13 cellular contexts compared by ENCODE assay signal in genomic region chr4:156829194-156829593, GRCh38.
DNase-seq lines count a peak whose midpoint lies in the region; ATAC-seq, FAIRE-seq and TF ChIP-seq lines count a peak whose summit lies in the region.
"Had no signal": no experiment of that assay in that cellular context is flagged by ENCODE, and none has a peak within 500 bp of the region (broad histone marks: within the 10 kb centered on the region; RNA-seq: fewer than 3 reads in every experiment).

No MANE protein-coding gene starts in this region.

- peak overlapping the region in 3 of 5 experiments; percentile 31 to 78 (median 51) for H3K27ac Mint-ChIP-seq in brain

- FAIRE-seq in D721Med (lab: Jason Lieb, UNC) = no peak

- peaks cover 3% of the 10 kb centered on the region for H3K36me3 Mint-ChIP-seq in brain

- peak; percentile 63 for DNase-seq in MG63
- no peak for DNase-seq in left ventricle myocardium superior
- no peak for DNase-seq in D721Med (ENCODE audit: insufficient read length, low spot score)
- DNase-seq in NCI-H345 (lab: John Stamatoyannopoulos, UW) = no peak
- DNase-seq in posterior vena cava (ENCODE audit: low spot score) = no peak
- DNase-seq: activated T-cell treated with anti-CD3 and anti-CD28 coated beads, Interleukin-2, amount 50 U/mL, for 4 hours; dermis blood vessel endothelial cell; DMS53; NCI-H1048 had no signal

- H3K9me3 ChIP-seq in MG63 (no peaks in the 10 kb centered on the region), skeletal muscle tissue (ENCODE audit: control insufficient read depth in 3 of 3, low read length in 3 of 3) (no peaks in the 10 kb centered on the region)
- H3K9me3 ChIP-seq: vagina had no signal

- peak overlapping the region in 2 of 5 experiments; percentile 8 to 80 for H3K4me3 Mint-ChIP-seq in brain
- H3K4me3 Mint-ChIP-seq: activated T-cell treated with anti-CD3 and anti-CD28 coated beads, Interleukin-2, amount 50 U/mL, for 4 hours had no signal

- peak overlapping the region; percentile 30 for H3K4me3 ChIP-seq in MG63
- no peak overlapping the region for H3K4me3 ChIP-seq in skeletal muscle tissue (ENCODE audit: low read length in 3 of 3)
- H3K4me3 ChIP-seq: vagina had no signal

- peaks cover 0 to 3% (median 0%) of the 10 kb centered on the region in 3 donors for H3K4me1 ChIP-seq in skeletal muscle tissue (ENCODE audit: control insufficient read depth in 3 of 3, insufficient read depth in 3 of 3, low read length in 3 of 3)
- H3K4me1 ChIP-seq: vagina had no signal

- H3K9ac ChIP-seq in skeletal muscle tissue (ENCODE audit: low read depth in 1 of 3, low read length in 3 of 3) = peak overlapping the region in 2 of 3 donors; percentile 46

- H3K27me3 Mint-ChIP-seq in brain = no peaks in the 10 kb centered on the region

- intact Hi-C loops in left ventricle myocardium superior (cut with micrococcal nuclease) (no loop called here), posterior vena cava (cut with DNase I) (no loop called here)

- peak overlapping the region; percentile 26 for H3K27ac ChIP-seq in skeletal muscle tissue (ENCODE audit: low read depth, low read length)
- H3K27ac ChIP-seq: vagina had no signal

- peak; percentile 59 for ATAC-seq in left ventricle myocardium superior
- ATAC-seq in HG02678 (IDR thresholded peaks at IDR 0.05; ENCODE audit: unreplicated experiment) = no peak
- ATAC-seq: activated T-cell treated with anti-CD3 and anti-CD28 coated beads, Interleukin-2, amount 50 U/mL, for 4 hours had no signal

- no peaks in the 10 kb centered on the region for H3K9me3 Mint-ChIP-seq in brain

- no peak for TF ChIP-seq CTCF in brain (conservative IDR thresholded peaks at IDR 0.05)
- TF ChIP-seq CTCF in D721Med (IDR thresholded peaks at IDR 0.05; ENCODE audit: insufficient read depth, missing control alignments) = no peak

- H3K4me1 Mint-ChIP-seq in brain = peaks cover 11% of the 10 kb centered on the region

- no peaks in the 10 kb centered on the region for H3K27me3 ChIP-seq in MG63
- no peaks in the 10 kb centered on the region for H3K27me3 ChIP-seq in skeletal muscle tissue (ENCODE audit: control insufficient read depth in 3 of 3, insufficient read depth in 3 of 3, low read length in 3 of 3)
- H3K27me3 ChIP-seq: vagina had no signal

- H3K36me3 ChIP-seq in MG63 (no peaks in the 10 kb centered on the region; the same call in 1 of the 2 replicates), skeletal muscle tissue (ENCODE audit: control insufficient read depth in 3 of 3, insufficient read depth in 3 of 3, low read length in 3 of 3) (no peaks in the 10 kb centered on the region)
- H3K36me3 ChIP-seq: vagina had no signal
